Comparison of ENCODE assay signal across 10 cellular contexts in genomic region chr19:42465827-42466280, GRCh38. TPM values are rescaled to one million over a fixed set of nuclear protein-coding genes. Genes with fewer than 3 reads are reported as not detected.
A peak's percentile ranks its signal among the peaks of the same experiment; 100 is the strongest.
DNase-seq lines count a peak whose midpoint lies in the region; ATAC-seq and TF ChIP-seq lines count a peak whose summit lies in the region.
"Had no signal": no experiment of that assay in that cellular context is flagged by ENCODE, and none has a peak within 500 bp of the region (broad histone marks: within the 10 kb centered on the region; RNA-seq: fewer than 3 reads in every experiment).

No MANE protein-coding gene starts in this region.

- peak overlapping the region; percentile 30; the same call in 1 of the 2 replicates for H3K4me3 ChIP-seq in Karpas-422 (ENCODE audit: low read length)
- H3K4me3 ChIP-seq in neutrophil (ENCODE audit: low read depth in 1 of 2, low read length in 1 of 2), result no peak overlapping the region
- H3K4me3 ChIP-seq in brain microvascular endothelial cell (ENCODE audit: low read depth, low read length), result no peak overlapping the region
- H3K4me3 ChIP-seq: skin epidermis had no signal

- H3K4me3 Mint-ChIP-seq in CD4-positive, alpha-beta T cell, result no peak overlapping the region

- no peaks in the 10 kb centered on the region for H4K20me1 ChIP-seq in Karpas-422 (ENCODE audit: insufficient read depth, low read depth, low read length)

- no peaks in the 10 kb centered on the region for H3K4me1 Mint-ChIP-seq in CD4-positive, alpha-beta T cell (ENCODE audit: low read depth)

- no peaks in the 10 kb centered on the region for H3K36me3 Mint-ChIP-seq in CD4-positive, alpha-beta T cell (ENCODE audit: low read depth)

- POLR2A ChIA-PET in CD4-positive, alpha-beta T cell (lab: Charles Lee), result no interaction called here

- H3K27ac Mint-ChIP-seq in CD4-positive, alpha-beta T cell, result no peak overlapping the region

- in situ Hi-C loops in brain microvascular endothelial cell (cut with HindIII; ENCODE audit: low pct_ligation_motif_present, low sequenced_read_pairs), result no loop called here

- H3K9ac ChIP-seq in Karpas-422 (ENCODE audit: low read length), result peak overlapping the region; percentile 63

- H3K79me2 ChIP-seq in Karpas-422 (ENCODE audit: low read length), result no peaks in the 10 kb centered on the region

- H3K36me3 ChIP-seq in Karpas-422 (ENCODE audit: insufficient read depth, low read length) (no peaks in the 10 kb centered on the region), neutrophil (no peaks in the 10 kb centered on the region), brain microvascular endothelial cell (replicated peaks) (no peaks in the 10 kb centered on the region)

- CTCF ChIA-PET in CD4-positive, alpha-beta T cell (lab: Charles Lee), result no interaction called here

- intact Hi-C loops in CD4-positive, alpha-beta T cell (cut with DNase I, micrococcal nuclease), result no loop called here

- no peak for TF ChIP-seq CTCF in neutrophil (IDR thresholded peaks at IDR 0.05)
- no peak for TF ChIP-seq CTCF in brain microvascular endothelial cell (IDR thresholded peaks at IDR 0.05; ENCODE audit: low read depth, low read length, missing control alignments)
- TF ChIP-seq CTCF in CD4-positive, alpha-beta T cell (IDR thresholded peaks at IDR 0.05), result no peak

- H3K27me3 Mint-ChIP-seq in CD4-positive, alpha-beta T cell, result no peaks in the 10 kb centered on the region

- H3K27me3 ChIP-seq in Karpas-422 (ENCODE audit: low read length) (no peaks in the 10 kb centered on the region), neutrophil (no peaks in the 10 kb centered on the region), brain microvascular endothelial cell (replicated peaks) (no peaks in the 10 kb centered on the region)
- no peaks in the 10 kb centered on the region for H3K27me3 ChIP-seq in CD4-positive, alpha-beta T cell (ENCODE audit: control insufficient read depth, insufficient read depth, low read length)

- H3K4me1 ChIP-seq in Karpas-422 (ENCODE audit: low read length) (peaks cover 55% of the 10 kb centered on the region), neutrophil (ENCODE audit: control insufficient read depth in 1 of 2, insufficient read depth in 1 of 2, low read depth in 1 of 2, low read length in 1 of 2) (peaks cover 38 to 45% of the 10 kb centered on the region in 2 experiments)

- H3K4me2 ChIP-seq in Karpas-422 (ENCODE audit: low read depth, low read length, poor library complexity, severe bottlenecking), result peak overlapping the region; percentile 63

- H3K9me2 ChIP-seq in Karpas-422 (replicated peaks; ENCODE audit: insufficient read depth, low read length), result no peaks in the 10 kb centered on the region

- DNase-seq in Karpas-422, result peak; percentile 83
- no peak for DNase-seq in SHP77 treated with DMSO at 0.1 percent for 48 hours (lab: John Stamatoyannopoulos, UW)
- DNase-seq in brain microvascular endothelial cell, result no peak
- no peak for DNase-seq in CD4-positive, alpha-beta T cell
- DNase-seq in NCI-H524 (lab: John Stamatoyannopoulos, UW), result no peak
- DNase-seq: NCI-H1048 had no signal

- H3K27ac ChIP-seq in Karpas-422 (ENCODE audit: low read length) (peak overlapping the region; percentile 86), neutrophil (peak overlapping the region; percentile 69), brain microvascular endothelial cell (no peak overlapping the region)
- no peak overlapping the region for H3K27ac ChIP-seq in CD4-positive, alpha-beta T cell (ENCODE audit: low read depth, low read length)

- peak; percentile 77 for ATAC-seq in GM18517 (IDR thresholded peaks at IDR 0.05; ENCODE audit: unreplicated experiment)
- peak; percentile 72 for ATAC-seq in GM21529 (IDR thresholded peaks at IDR 0.05; ENCODE audit: unreplicated experiment)
- no peak for ATAC-seq in CD4-positive, alpha-beta T cell (ENCODE audit: poor library complexity)

- H3K9me3 ChIP-seq in Karpas-422 (ENCODE audit: low read length) (no peaks in the 10 kb centered on the region), neutrophil (no peaks in the 10 kb centered on the region)
- no peaks in the 10 kb centered on the region for H3K9me3 ChIP-seq in CD4-positive, alpha-beta T cell (ENCODE audit: control insufficient read depth, low read length)

- H3K9me3 Mint-ChIP-seq in CD4-positive, alpha-beta T cell, result no peaks in the 10 kb centered on the region

- peak overlapping the region; percentile 54 for H2AFZ ChIP-seq in Karpas-422 (ENCODE audit: low read length)

RNA-seq across cellular contexts. Expression of gene CXCL17, which starts 23.1 kb away (rescaled TPM):
- total RNA-seq in Karpas-422 (2014; rRNA removed; shearing (Covaris generic); ENCODE audit: low replicate concordance), result not detected in 2 replicates
- total RNA-seq in CD4-positive, alpha-beta T cell, result not detected

RNA-seq across cellular contexts. Expression of gene LIPE, which starts 38.7 kb away (rescaled TPM):
- total RNA-seq in Karpas-422 (2014; rRNA removed; shearing (Covaris generic); ENCODE audit: low replicate concordance), result 16.3 and 50.6 TPM in 2 replicates
- 1 to 10 TPM; 7.6 to 8.2 TPM for total RNA-seq in CD4-positive, alpha-beta T cell

Comparison
In these comparisons a context has a peak if more than half of its experiments do, and no peak if none do; other contexts are left out.
1. H3K27ac ChIP-seq: peak in Karpas-422 (single experiment) and neutrophil (single experiment); none in brain microvascular endothelial cell (single experiment) and CD4-positive, alpha-beta T cell (single experiment).